ENCODE assay signal across 14 cellular contexts in genomic region chr16:53629607-53630312, GRCh38.
A peak's percentile ranks its signal among the peaks of the same experiment; 100 is the strongest.
DNase-seq lines count a peak whose midpoint lies in the region; ATAC-seq lines count a peak whose summit lies in the region.
"Had no signal": no experiment of that assay in that cellular context is flagged by ENCODE, and none has a peak within 500 bp of the region (broad histone marks: within the 10 kb centered on the region; RNA-seq: fewer than 3 reads in every experiment).

No MANE protein-coding gene starts in this region.

- no peaks in the 10 kb centered on the region for H3K9me3 Mint-ChIP-seq in stimulated activated memory B cell treated with anti-CD40 and anti-IgM and Interleukin-4, amounts not matched to agents 10 μg/mL and 1 μg/mL and 100 μg/mL, for 72 hours
- H3K9me3 Mint-ChIP-seq: CD8-positive, alpha-beta T cell had no signal

- peaks cover 5% of the 10 kb centered on the region for H3K36me3 Mint-ChIP-seq in stimulated activated memory B cell treated with anti-CD40 and anti-IgM and Interleukin-4, amounts not matched to agents 10 μg/mL and 1 μg/mL and 100 μg/mL, for 72 hours

- H3K27ac Mint-ChIP-seq in stimulated activated memory B cell treated with anti-CD40 and anti-IgM and Interleukin-4, amounts not matched to agents 10 μg/mL and 1 μg/mL and 100 μg/mL, for 72 hours: no peak overlapping the region
- H3K27ac Mint-ChIP-seq: CD8-positive, alpha-beta T cell; GM23338; T-helper 17 cell had no signal

- H3K4me3 Mint-ChIP-seq in stimulated activated memory B cell treated with anti-CD40 and anti-IgM and Interleukin-4, amounts not matched to agents 10 μg/mL and 1 μg/mL and 100 μg/mL, for 72 hours: no peak overlapping the region
- H3K4me3 Mint-ChIP-seq: CD8-positive, alpha-beta T cell; GM23338; T-helper 17 cell had no signal

- H3K27me3 Mint-ChIP-seq in stimulated activated memory B cell treated with anti-CD40 and anti-IgM and Interleukin-4, amounts not matched to agents 10 μg/mL and 1 μg/mL and 100 μg/mL, for 72 hours: no peaks in the 10 kb centered on the region
- H3K27me3 Mint-ChIP-seq: T-helper 17 cell had no signal

- ATAC-seq in stimulated activated memory B cell treated with anti-CD40 and anti-IgM and Interleukin-4, amounts not matched to agents 10 μg/mL and 1 μg/mL and 100 μg/mL, for 72 hours: no peak
- ATAC-seq: CD8-positive, alpha-beta T cell; GM23338; T-helper 17 cell had no signal

- H3K4me1 Mint-ChIP-seq in stimulated activated memory B cell treated with anti-CD40 and anti-IgM and Interleukin-4, amounts not matched to agents 10 μg/mL and 1 μg/mL and 100 μg/mL, for 72 hours: no peaks in the 10 kb centered on the region

- DNase-seq in NOMO-1 treated with DMSO at 0.1 percent for 48 hours (lab: John Stamatoyannopoulos, UW; ENCODE audit: unreplicated experiment) (peak; percentile 20), NOMO-1 treated with dmso at 0.1 percent for 144 hours (lab: John Stamatoyannopoulos, UW; ENCODE audit: unreplicated experiment) (no peak), NCI-H1092 (lab: John Stamatoyannopoulos, UW) (peak; percentile 72), SHP77 treated with DMSO at 0.1 percent for 48 hours (lab: John Stamatoyannopoulos, UW) (peak; percentile 8), amygdala (lab: John Stamatoyannopoulos, UW) (no peak)
- no peak for DNase-seq in NK-92 treated with Interleukin-12 subunit alpha and Interleukin-12 subunit beta, amount 100 ng/mL, for 24 hours (lab: John Stamatoyannopoulos, UW)
- DNase-seq: CD8-positive, alpha-beta T cell; MG63; NCI-H1930; NCI-H774; SIG-M5; T-helper 17 cell had no signal

Comparison
In these comparisons a context has a peak if more than half of its experiments do, and no peak if none do; other contexts are left out.
1. DNase-seq: peak in NOMO-1 treated with DMSO at 0.1 percent for 48 hours (single experiment), NCI-H1092 (single experiment) and SHP77 treated with DMSO at 0.1 percent for 48 hours (single experiment); none in NOMO-1 treated with dmso at 0.1 percent for 144 hours (single experiment), NK-92 treated with Interleukin-12 subunit alpha and Interleukin-12 subunit beta, amount 100 ng/mL, for 24 hours (single experiment) and amygdala (0 of 56).